8 cellular contexts compared by ENCODE assay signal in genomic region chr2:239319261-239319661, GRCh38.
DNase-seq lines count a peak whose midpoint lies in the region; ATAC-seq, FAIRE-seq and TF ChIP-seq lines count a peak whose summit lies in the region.

No MANE protein-coding gene starts in this region.

- intact Hi-C loops in Panc1 (cut with micrococcal nuclease; ENCODE audit: unreplicated experiment) = no loop called here
- intact Hi-C loops in endothelial cell of umbilical vein (cut with micrococcal nuclease) = loop anchor here (2.0 kb wide), 1 partner anchor 82 kb away; the partner anchor contains the start of gene HDAC4

- H3K9me1 ChIP-seq in endothelial cell of umbilical vein (replicated peaks; ENCODE audit: control insufficient read depth, extremely low read depth, insufficient read depth, low read length) = no peaks in the 10 kb centered on the region

- peak overlapping the region; percentile 20 to 90 (median 84) for H3K27ac Mint-ChIP-seq in CD8-positive, alpha-beta memory T cell
- H3K27ac Mint-ChIP-seq in neural progenitor cell = no peak overlapping the region

- no peaks in the 10 kb centered on the region for H3K9me3 Mint-ChIP-seq in CD8-positive, alpha-beta memory T cell
- H3K9me3 Mint-ChIP-seq in neural progenitor cell = peaks cover 26% of the 10 kb centered on the region

- H3K4me3 ChIP-seq in CD8-positive, alpha-beta memory T cell (ENCODE audit: low read length) = peak overlapping the region; percentile 25
- peak overlapping the region; percentile 20 to 46 for H3K4me3 ChIP-seq in Panc1 (ENCODE audit: low read depth in 2 of 2, low read length in 2 of 2)
- H3K4me3 ChIP-seq in endothelial cell of umbilical vein (replicated peaks in 1 of 3; ENCODE audit: insufficient read depth in 1 of 3, low read depth in 1 of 3, low read length in 3 of 3) = peak overlapping the region; percentile 15 to 50 (median 30)
- no peak overlapping the region for H3K4me3 ChIP-seq in neural progenitor cell

- H3K36me3 Mint-ChIP-seq in CD8-positive, alpha-beta memory T cell = peaks cover 0 to 8% (median 4%) of the 10 kb centered on the region in 3 donors
- H3K36me3 Mint-ChIP-seq in neural progenitor cell = peaks cover 54% of the 10 kb centered on the region

- H3K4me2 ChIP-seq in endothelial cell of umbilical vein (ENCODE audit: insufficient read depth, low read length) (peak overlapping the region; percentile 68), neural progenitor cell (peak overlapping the region; percentile 11)

- peak; percentile 92 for ATAC-seq in Panc1
- no peak for ATAC-seq in GM21528 (IDR thresholded peaks at IDR 0.05; ENCODE audit: low FRiP score, unreplicated experiment)
- ATAC-seq in HG03095 (IDR thresholded peaks at IDR 0.05; ENCODE audit: unreplicated experiment) = no peak

- H3K27me3 ChIP-seq in CD8-positive, alpha-beta memory T cell (ENCODE audit: insufficient read depth, low read length, poor library complexity, severe bottlenecking) = no peaks in the 10 kb centered on the region
- H3K27me3 ChIP-seq in Panc1 (ENCODE audit: control insufficient read depth, insufficient read depth, low read length) (no peaks in the 10 kb centered on the region), endothelial cell of umbilical vein (ENCODE audit: control insufficient read depth in 2 of 2, insufficient read depth in 2 of 2, low read length in 2 of 2) (no peaks in the 10 kb centered on the region), neural progenitor cell (no peaks in the 10 kb centered on the region)

- H3K9ac ChIP-seq in endothelial cell of umbilical vein (replicated peaks; ENCODE audit: extremely low read depth, insufficient read depth, low read length) (peak overlapping the region; percentile 21), neural progenitor cell (no peak overlapping the region)

- H3F3A ChIP-seq in neural progenitor cell (ENCODE audit: low read depth) = peaks cover 6% of the 10 kb centered on the region

- peak; percentile 65 for FAIRE-seq in endothelial cell of umbilical vein (lab: Jason Lieb, UNC)

- H3K79me2 ChIP-seq in endothelial cell of umbilical vein (ENCODE audit: control insufficient read depth, insufficient read depth, low read length) (peaks cover 2% of the 10 kb centered on the region), neural progenitor cell (ENCODE audit: low read depth) (peaks cover 92% of the 10 kb centered on the region)

- H3K36me3 ChIP-seq in CD8-positive, alpha-beta memory T cell (ENCODE audit: insufficient read depth, low read length) = no peaks in the 10 kb centered on the region
- H3K36me3 ChIP-seq in Panc1 (ENCODE audit: control insufficient read depth, insufficient read depth, low read length) (no peaks in the 10 kb centered on the region), endothelial cell of umbilical vein (ENCODE audit: control insufficient read depth in 2 of 2, extremely low read depth in 1 of 2, insufficient read depth in 2 of 2, low read length in 2 of 2) (no peaks in the 10 kb centered on the region), neural progenitor cell (no peaks in the 10 kb centered on the region)

- dilution Hi-C loops in endothelial cell of umbilical vein (cut with MboI; ENCODE audit: extremely low pct_ligation_motif_present, low sequenced_read_pairs) = no loop called here

- no TSS peak for BruUV-seq in Panc1 (replicated peaks; lab: Mats Ljungman, UMichigan)
- BruUV-seq in endothelial cell of umbilical vein (replicated peaks; lab: Mats Ljungman, UMichigan) = no TSS peak

- no peaks in the 10 kb centered on the region for H3K9me3 ChIP-seq in CD8-positive, alpha-beta memory T cell (ENCODE audit: low read length)
- H3K9me3 ChIP-seq in Panc1 (ENCODE audit: control insufficient read depth, insufficient read depth, low read depth, low read length) = no peaks in the 10 kb centered on the region
- H3K9me3 ChIP-seq in endothelial cell of umbilical vein (replicated peaks; ENCODE audit: control insufficient read depth, insufficient read depth, low read length) = no peaks in the 10 kb centered on the region
- H3K9me3 ChIP-seq in neural progenitor cell (ENCODE audit: low read depth) = no peaks in the 10 kb centered on the region

- H3K27ac ChIP-seq in CD8-positive, alpha-beta memory T cell (ENCODE audit: low read depth, low read length) = peak overlapping the region; percentile 5
- H3K27ac ChIP-seq in Panc1 (ENCODE audit: low read length) (peak overlapping the region; percentile 72), endothelial cell of umbilical vein (ENCODE audit: insufficient read depth, low read depth, low read length) (peak overlapping the region; percentile 36), neural progenitor cell (peak overlapping the region; percentile 38)

- no peaks in the 10 kb centered on the region for H4K20me1 ChIP-seq in endothelial cell of umbilical vein (replicated peaks; ENCODE audit: control insufficient read depth, extremely low read depth, insufficient read depth, low read length)
- peaks cover 22% of the 10 kb centered on the region for H4K20me1 ChIP-seq in neural progenitor cell (ENCODE audit: low read depth)

- POLR2A ChIA-PET in CD8-positive, alpha-beta memory T cell (lab: Charles Lee) = no interaction called here
- POLR2A ChIA-PET in Panc1 (lab: Charles Lee) (interaction anchor here (0.8 kb wide), 1 partner anchor 82 kb away, joined by 3 read pairs; the partner anchor contains the start of gene HDAC4), endothelial cell of umbilical vein (lab: Charles Lee) (interaction anchor here (1.3 kb wide), 1 partner anchor 82 kb away, joined by 4 read pairs; the partner anchor contains the start of gene HDAC4)

- TF ChIP-seq CTCF in Panc1 (IDR thresholded peaks at IDR 0.05) (no peak), endothelial cell of umbilical vein (IDR thresholded peaks at IDR 0.05; ENCODE audit: extremely low read depth in 1 of 2, insufficient read depth in 1 of 2, low read depth in 1 of 2, low read length in 2 of 2) (no peak), neural progenitor cell (IDR thresholded peaks at IDR 0.05) (no peak)

- H3K27me3 Mint-ChIP-seq in CD8-positive, alpha-beta memory T cell = peaks cover 0 to 3% of the 10 kb centered on the region in 2 donors
- no peaks in the 10 kb centered on the region for H3K27me3 Mint-ChIP-seq in neural progenitor cell (ENCODE audit: insufficient read depth, low read depth)

- TF ChIP-seq POLR2A in endothelial cell of umbilical vein (IDR thresholded peaks at IDR 0.05; ENCODE audit: low read depth, low read length) = no peak

- peak overlapping the region; percentile 59 for H2AFZ ChIP-seq in endothelial cell of umbilical vein (ENCODE audit: low read depth, low read length)
- no peak overlapping the region for H2AFZ ChIP-seq in neural progenitor cell (replicated peaks)

- H3K4me3 Mint-ChIP-seq in CD8-positive, alpha-beta memory T cell = peak overlapping the region in 6 of 7 donors; percentile 37 to 84 (median 66)
- H3K4me3 Mint-ChIP-seq in neural progenitor cell = no peak overlapping the region

- H3K4me1 Mint-ChIP-seq in CD8-positive, alpha-beta memory T cell = peaks cover 62 to 74% (median 73%) of the 10 kb centered on the region in 3 donors
- peaks cover 26% of the 10 kb centered on the region for H3K4me1 Mint-ChIP-seq in neural progenitor cell

- CTCF ChIA-PET in CD8-positive, alpha-beta memory T cell (lab: Charles Lee) = no interaction called here
- CTCF ChIA-PET in Panc1 (lab: Charles Lee) = no interaction called here
- CTCF ChIA-PET in endothelial cell of umbilical vein (lab: Charles Lee) = interaction anchor here (1.4 to 1.5 kb wide), 2 partner anchors 9 to 175 kb away, joined by 4 read pairs; no protein-coding TSS in a partner anchor

- peak in 1 of 5 donors; percentile 39 for DNase-seq in CD8-positive, alpha-beta memory T cell
- no peak for DNase-seq in Panc1 (ENCODE audit: low read depth, low spot score)
- peak; percentile 78 for DNase-seq in endothelial cell of umbilical vein (ENCODE audit: low read depth, low spot score)
- DNase-seq in neural progenitor cell (ENCODE audit: low spot score) = no peak
- no peak for DNase-seq in NOMO-1 treated with dmso at 0.1 percent for 144 hours (lab: John Stamatoyannopoulos, UW; ENCODE audit: unreplicated experiment)
- no peak for DNase-seq in NCI-H526 (lab: John Stamatoyannopoulos, UW)

- in situ Hi-C loops in Panc1 (cut with HindIII; ENCODE audit: low pct_unique_long_range_greater_than_20kb, low sequenced_read_pairs) = no loop called here

- peaks cover 36% of the 10 kb centered on the region for H3K4me1 ChIP-seq in CD8-positive, alpha-beta memory T cell (ENCODE audit: insufficient read depth, low read length)
- H3K4me1 ChIP-seq in Panc1 (ENCODE audit: control insufficient read depth, insufficient read depth, low read length) = peaks cover 13% of the 10 kb centered on the region
- peaks cover 25% of the 10 kb centered on the region for H3K4me1 ChIP-seq in endothelial cell of umbilical vein (ENCODE audit: control insufficient read depth, extremely low read depth, insufficient read depth, low read length)
- peaks cover 29% of the 10 kb centered on the region for H3K4me1 ChIP-seq in neural progenitor cell

TF ChIP-seq in endothelial cell of umbilical vein, 7 proteins besides CTCF, POLR2A, EP300 and RAD21:
- TF ChIP-seq FOS (IDR thresholded peaks at IDR 0.05; ENCODE audit: borderline replicate concordance, insufficient read depth, low read length) = no peak
- TF ChIP-seq GATA2 (IDR thresholded peaks at IDR 0.05; ENCODE audit: insufficient read depth, insufficient read length, low read depth, low read length) = no peak
- no peak for TF ChIP-seq EZH2 (IDR thresholded peaks at IDR 0.05; ENCODE audit: borderline replicate concordance, low read depth, low read length, severe bottlenecking)
- no peak for TF ChIP-seq MYC (IDR thresholded peaks at IDR 0.05; ENCODE audit: low read depth, low read length)
- TF ChIP-seq MAX (IDR thresholded peaks at IDR 0.05; ENCODE audit: insufficient read depth, insufficient read length) = no peak
- no peak for TF ChIP-seq POLR2AphosphoS5 (IDR thresholded peaks at IDR 0.05; ENCODE audit: insufficient read depth, low read depth, low read length)
- no peak for TF ChIP-seq JUN (IDR thresholded peaks at IDR 0.05; ENCODE audit: borderline replicate concordance, insufficient read depth, insufficient read length, low read depth)

Comparison
In these comparisons a context has a peak if more than half of its experiments do, and no peak if none do; other contexts are left out.
1. H3K27ac ChIP-seq: peak in every context shown above with its lines; median percentile 72 in Panc1; 38 in neural progenitor cell; 36 in endothelial cell of umbilical vein; 5 in CD8-positive, alpha-beta memory T cell.